Comparison of ENCODE assay signal across 15 cellular contexts in the genomic region with DNA sequence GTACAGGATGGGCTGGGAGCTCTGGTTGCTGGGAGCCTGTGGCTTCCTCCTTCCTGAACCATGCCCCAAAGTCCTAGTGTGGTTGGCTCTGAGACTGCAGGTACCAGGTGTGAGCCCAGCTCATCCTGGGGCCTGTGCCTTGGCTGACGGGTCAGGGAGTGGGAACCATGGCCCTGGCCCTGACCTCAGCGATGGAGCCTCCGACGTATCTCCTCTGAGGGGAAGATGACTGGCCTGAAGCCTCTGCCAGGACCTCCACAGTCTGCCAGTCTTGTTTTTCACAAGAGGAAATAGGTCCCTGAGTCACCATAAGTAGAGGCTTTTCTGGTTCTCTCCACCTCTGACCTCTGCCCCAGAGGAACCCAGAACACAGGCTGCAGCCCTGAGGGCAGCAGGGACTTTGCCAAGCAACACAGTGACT. TPM values are rescaled to one million over a fixed set of nuclear protein-coding genes. Genes with fewer than 3 reads are reported as not detected.
DNase-seq lines count a peak whose midpoint lies in the region; ATAC-seq, FAIRE-seq and TF ChIP-seq lines count a peak whose summit lies in the region.
"Had no signal": no experiment of that assay in that cellular context is flagged by ENCODE, and none has a peak within 500 bp of the region (broad histone marks: within the 10 kb centered on the region; RNA-seq: fewer than 3 reads in every experiment).

No MANE protein-coding gene starts in this region.

- H3K4me2 ChIP-seq in H1 (ENCODE audit: insufficient read depth in 1 of 2, low read depth in 2 of 2, low read length in 2 of 2) (no peak overlapping the region), neuronal stem cell (ENCODE audit: insufficient read depth, low read length, poor library complexity, severe bottlenecking) (no peak overlapping the region), Karpas-422 (ENCODE audit: low read depth, low read length, poor library complexity, severe bottlenecking) (no peak overlapping the region)

- H3K56ac ChIP-seq in H1 (replicated peaks; ENCODE audit: insufficient read length, low read depth, low read length): no peak overlapping the region

- H3K9me3 Mint-ChIP-seq in CD4-positive, alpha-beta T cell: no peaks in the 10 kb centered on the region
- H3K9me3 Mint-ChIP-seq: activated T-helper 1 cell treated with anti-CD3 and anti-CD28 coated beads, Interleukin-12 subunit alpha, Interleukin-12 subunit beta, Interleukin-2, Interleukin-4 antibody, amounts not matched to agents 30 ng/mL and 10 ng/mL and 1 ng/mL, durations not matched to agents 14 hours and 24 hours and 36 hours; HFFc6 had no signal

- no peak overlapping the region for H2BK20ac ChIP-seq in H1 (ENCODE audit: low read length)

- 92% methylated on average over 4 of the region's 4 CpGs; no CpG with 5 or more reads in 1 of the 2 experiments for WGBS in H1 (ENCODE audit: extremely low coverage in 1 of 2, insufficient coverage in 1 of 2, insufficient read length in 1 of 2, insufficient replicate concordance in 2 of 2, low coverage in 1 of 2, low lambda C conversion rate in 2 of 2, missing lambda C conversion rate in 1 of 2), 2 experiments
- WGBS in neuronal stem cell (ENCODE audit: extremely low coverage in 2 of 2, insufficient read length in 2 of 2, insufficient replicate concordance in 1 of 2), 2 donors: no CpG with 5 or more reads among the region's 4 CpGs

- H3K9ac ChIP-seq in H1 (replicated peaks in 1 of 4; ENCODE audit: extremely low read depth in 1 of 4, low read depth in 3 of 4, low read length in 3 of 4) (no peak overlapping the region), neuronal stem cell (ENCODE audit: low read depth, low read length, poor library complexity) (peak overlapping the region; percentile 21), Karpas-422 (ENCODE audit: low read length) (no peak overlapping the region)

- peak overlapping the region; percentile 74 for H3K4me3 Mint-ChIP-seq in CD4-positive, alpha-beta T cell
- H3K4me3 Mint-ChIP-seq: activated T-helper 1 cell treated with anti-CD3 and anti-CD28 coated beads, Interleukin-12 subunit alpha, Interleukin-12 subunit beta, Interleukin-2, Interleukin-4 antibody, amounts not matched to agents 30 ng/mL and 10 ng/mL and 1 ng/mL, durations not matched to agents 14 hours and 24 hours and 36 hours; HFFc6 had no signal

- no peaks in the 10 kb centered on the region for H3K27me3 ChIP-seq in CD4-positive, alpha-beta T cell (ENCODE audit: control insufficient read depth, insufficient read depth, low read length)
- no peaks in the 10 kb centered on the region for H3K27me3 ChIP-seq in MG63
- H3K27me3 ChIP-seq in H1 (replicated peaks in 1 of 4; ENCODE audit: control insufficient read depth in 3 of 4, extremely low read depth in 1 of 4, insufficient read depth in 3 of 4, low read length in 3 of 4): no peaks in the 10 kb centered on the region
- H3K27me3 ChIP-seq in neuronal stem cell (ENCODE audit: control insufficient read depth in 3 of 3, insufficient read depth in 3 of 3, low read depth in 1 of 3, low read length in 3 of 3): no peaks in the 10 kb centered on the region
- no peaks in the 10 kb centered on the region for H3K27me3 ChIP-seq in Karpas-422 (ENCODE audit: low read length)

- no peak overlapping the region for H3K23ac ChIP-seq in H1 (ENCODE audit: insufficient read length)
- peak overlapping the region; percentile 68 for H3K23ac ChIP-seq in neuronal stem cell (ENCODE audit: low read depth, low read length, poor library complexity)

- no peak; a peak in 1 of 3 replicates for TF ChIP-seq POLR2A in H1 (IDR thresholded peaks at IDR 0.05; ENCODE audit: control extremely low read depth in 1 of 2, low read depth in 2 of 2, low read length in 2 of 2)

- no peak overlapping the region for H2BK120ac ChIP-seq in H1 (replicated peaks; ENCODE audit: low read depth, low read length)
- H2BK120ac ChIP-seq in neuronal stem cell (ENCODE audit: low read depth, low read length): no peak overlapping the region

- no peaks in the 10 kb centered on the region for H3K9me2 ChIP-seq in Karpas-422 (replicated peaks; ENCODE audit: insufficient read depth, low read length)

- H3K4me1 Mint-ChIP-seq in CD4-positive, alpha-beta T cell (ENCODE audit: low read depth): peaks cover 26% of the 10 kb centered on the region

- TF ChIP-seq EP300 in H1 (IDR thresholded peaks at IDR 0.05; ENCODE audit: borderline replicate concordance in 1 of 2, low read depth in 2 of 2, low read length in 2 of 2): no peak

- H4K8ac ChIP-seq in H1 (ENCODE audit: extremely low read depth, insufficient read depth, low read length) (no peak overlapping the region), neuronal stem cell (ENCODE audit: low read depth, low read length) (no peak overlapping the region)

- H4K20me1 ChIP-seq in H1 (replicated peaks in 1 of 2; ENCODE audit: control insufficient read depth in 1 of 2, insufficient read depth in 2 of 2, low read length in 2 of 2) (peaks cover 4 to 12% of the 10 kb centered on the region in 2 experiments), Karpas-422 (ENCODE audit: insufficient read depth, low read depth, low read length) (peaks cover 18% of the 10 kb centered on the region)

- no peaks in the 10 kb centered on the region for H3K27me3 Mint-ChIP-seq in CD4-positive, alpha-beta T cell

- TF ChIP-seq CTCF in CD4-positive, alpha-beta T cell (IDR thresholded peaks at IDR 0.05): no peak
- no peak for TF ChIP-seq CTCF in H1 (IDR thresholded peaks at IDR 0.05; ENCODE audit: control extremely low read depth in 1 of 3, insufficient read depth in 1 of 3, low read depth in 1 of 3, low read length in 3 of 3)

- 0 out of 2 replicates have a peak overlapping the region, but pooled peaks have one; percentile 49 for H2BK5ac ChIP-seq in H1 (ENCODE audit: low read depth, low read length)
- no peak overlapping the region for H2BK5ac ChIP-seq in neuronal stem cell (ENCODE audit: low read length)

- H4K91ac ChIP-seq in H1 (replicated peaks; ENCODE audit: insufficient read length, low read length) (no peak overlapping the region), neuronal stem cell (ENCODE audit: low read depth, low read length, poor library complexity) (no peak overlapping the region)

- TF ChIP-seq RAD21 in H1 (IDR thresholded peaks at IDR 0.05 in 1 of 2, conservative IDR thresholded peaks at IDR 0.05 in 1 of 2; ENCODE audit: low read depth in 2 of 2, low read length in 2 of 2): no peak

- H2BK15ac ChIP-seq in H1 (ENCODE audit: low read length) (no peak overlapping the region), neuronal stem cell (ENCODE audit: low read length) (no peak overlapping the region)

- H3K36me3 ChIP-seq in MG63: peaks cover 35% of the 10 kb centered on the region
- peaks cover 4 to 25% (median 14%) of the 10 kb centered on the region in 4 experiments; a peak in 7 of 8 replicates for H3K36me3 ChIP-seq in H1 (ENCODE audit: control insufficient read depth in 2 of 4, insufficient read depth in 4 of 4, low read length in 3 of 4)
- H3K36me3 ChIP-seq in neuronal stem cell (replicated peaks in 1 of 2; ENCODE audit: control insufficient read depth in 2 of 2, insufficient read depth in 2 of 2, low read length in 2 of 2): peaks cover 33 to 55% of the 10 kb centered on the region in 2 donors
- peaks cover 2% of the 10 kb centered on the region; the same call in 1 of the 2 replicates for H3K36me3 ChIP-seq in Karpas-422 (ENCODE audit: insufficient read depth, low read length)

- H3K27ac Mint-ChIP-seq in CD4-positive, alpha-beta T cell: peak overlapping the region; percentile 36
- H3K27ac Mint-ChIP-seq: activated T-helper 1 cell treated with anti-CD3 and anti-CD28 coated beads, Interleukin-12 subunit alpha, Interleukin-12 subunit beta, Interleukin-2, Interleukin-4 antibody, amounts not matched to agents 30 ng/mL and 10 ng/mL and 1 ng/mL, durations not matched to agents 14 hours and 24 hours and 36 hours; HFFc6 had no signal

- DNase-seq in CD4-positive, alpha-beta T cell: no peak
- peak; percentile 64 for DNase-seq in MG63
- DNase-seq in H1 (ENCODE audit: low read depth in 1 of 2, low spot score in 2 of 2): no peak
- no peak for DNase-seq in neuronal stem cell (ENCODE audit: low spot score)
- no peak for DNase-seq in effector CD8-positive, alpha-beta T cell (lab: John Stamatoyannopoulos, UW)
- no peak for DNase-seq in activated CD4-positive, CD25-positive, alpha-beta regulatory T cell treated with anti-CD3 and anti-CD28 coated beads, Interleukin-2, amount 50 U/mL, for 72 hours
- no peak for DNase-seq in Karpas-422
- DNase-seq in A172 (ENCODE audit: low spot score): no peak
- DNase-seq: activated CD4-positive, CD25-positive, alpha-beta regulatory T cell; HFFc6; midbrain; NCI-H345 had no signal

- H3K4ac ChIP-seq in H1 (replicated peaks; ENCODE audit: insufficient read length, low read depth, low read length) (no peak overlapping the region), neuronal stem cell (ENCODE audit: low read length) (no peak overlapping the region)

- no peak overlapping the region for H2AK5ac ChIP-seq in H1 (ENCODE audit: low read depth, low read length)
- no peak overlapping the region for H2AK5ac ChIP-seq in neuronal stem cell (ENCODE audit: low read depth, low read length)

- no peak overlapping the region for H3K27ac ChIP-seq in CD4-positive, alpha-beta T cell (ENCODE audit: low read depth, low read length)
- H3K27ac ChIP-seq in H1 (ENCODE audit: low read depth, low read length) (no peak overlapping the region), neuronal stem cell (replicated peaks; ENCODE audit: low read length) (no peak overlapping the region), Karpas-422 (ENCODE audit: low read length) (no peak overlapping the region)

- H3K14ac ChIP-seq in H1 (ENCODE audit: insufficient read length) (no peak overlapping the region), neuronal stem cell (ENCODE audit: low read length) (no peak overlapping the region)

- CTCF ChIA-PET in CD4-positive, alpha-beta T cell (lab: Charles Lee): no interaction called here
- CTCF ChIA-PET in H1 (lab: Charles Lee; ENCODE audit: partially characterized antibody): interaction anchor here (1.2 to 7.1 kb wide), 7 partner anchors 7 to 132 kb away, joined by 3 to 57 read pairs (median 21); a partner anchor contains a TSS

- peaks cover 0 to 25% of the 10 kb centered on the region in 2 experiments; a peak in 3 of 4 replicates for H3K79me2 ChIP-seq in H1 (ENCODE audit: control insufficient read depth in 1 of 2, insufficient read depth in 2 of 2, low read length in 2 of 2)
- peaks cover 36% of the 10 kb centered on the region for H3K79me2 ChIP-seq in Karpas-422 (ENCODE audit: low read length)

- H3K23me2 ChIP-seq in H1 (ENCODE audit: low read depth, low read length): peaks cover 9% of the 10 kb centered on the region

- no peak for ATAC-seq in CD4-positive, alpha-beta T cell (ENCODE audit: poor library complexity)

- FAIRE-seq in H1 (lab: Jason Lieb, UNC): no peak
- FAIRE-seq: HTR-8/SVneo, keratinocyte had no signal

- H3K9me3 ChIP-seq in CD4-positive, alpha-beta T cell (ENCODE audit: control insufficient read depth, low read length): no peaks in the 10 kb centered on the region
- H3K9me3 ChIP-seq in MG63: no peaks in the 10 kb centered on the region
- H3K9me3 ChIP-seq in H1 (ENCODE audit: insufficient read depth in 2 of 2, low read depth in 1 of 2, low read length in 1 of 2): no peaks in the 10 kb centered on the region
- no peaks in the 10 kb centered on the region for H3K9me3 ChIP-seq in neuronal stem cell (replicated peaks in 1 of 2; ENCODE audit: control insufficient read depth in 2 of 2, insufficient read depth in 1 of 2, low read depth in 1 of 2, low read length in 2 of 2)
- no peaks in the 10 kb centered on the region for H3K9me3 ChIP-seq in Karpas-422 (ENCODE audit: low read length)

- H3K4me1 ChIP-seq in H1 (replicated peaks in 1 of 4; ENCODE audit: control insufficient read depth in 3 of 4, insufficient read depth in 4 of 4, low read length in 3 of 4) (peaks cover 0 to 11% (median 3%) of the 10 kb centered on the region in 4 experiments; a peak in 4 of 7 replicates), neuronal stem cell (ENCODE audit: control insufficient read depth in 2 of 2, insufficient read depth in 1 of 2, low read depth in 1 of 2, low read length in 2 of 2) (peaks cover 7 to 9% of the 10 kb centered on the region in 2 donors), Karpas-422 (ENCODE audit: low read length) (peaks cover 20% of the 10 kb centered on the region)

- intact Hi-C loops in CD4-positive, alpha-beta T cell (cut with DNase I, micrococcal nuclease): no loop called here

- H3K18ac ChIP-seq in H1 (ENCODE audit: extremely low read depth, low read length) (no peak overlapping the region), neuronal stem cell (ENCODE audit: low read length) (no peak overlapping the region)

- peaks cover 34% of the 10 kb centered on the region for H3K36me3 Mint-ChIP-seq in CD4-positive, alpha-beta T cell (ENCODE audit: low read depth)

- H2AFZ ChIP-seq in H1 (ENCODE audit: low read length) (no peak overlapping the region), neuronal stem cell (ENCODE audit: low read length) (no peak overlapping the region), Karpas-422 (ENCODE audit: low read length) (no peak overlapping the region)

- H3K4me3 ChIP-seq in MG63 (no peak overlapping the region), H1 (ENCODE audit: extremely low read depth in 1 of 4, insufficient read depth in 2 of 4, low read depth in 3 of 4, low read length in 4 of 4) (no peak overlapping the region), neuronal stem cell (ENCODE audit: low read length in 2 of 2) (no peak overlapping the region), Karpas-422 (ENCODE audit: low read length) (no peak overlapping the region)

- H2BK12ac ChIP-seq in H1 (ENCODE audit: low read depth, low read length) (no peak overlapping the region), neuronal stem cell (ENCODE audit: low read length) (no peak overlapping the region)

- H3K79me1 ChIP-seq in H1 (ENCODE audit: low read depth, low read length) (peaks cover 18% of the 10 kb centered on the region), neuronal stem cell (ENCODE audit: low read depth, low read length) (peaks cover 20% of the 10 kb centered on the region)

- POLR2A ChIA-PET in CD4-positive, alpha-beta T cell (lab: Charles Lee): interaction anchor here (0.6 to 6.0 kb wide), 2 partner anchors 8 to 1978 kb away, joined by 3 to 47 read pairs; no protein-coding TSS in a partner anchor
- POLR2A ChIA-PET in H1 (lab: Charles Lee; ENCODE audit: partially characterized antibody): interaction anchor here (0.6 to 1.5 kb wide), 3 partner anchors 9 to 576 kb away, joined by 3 to 6 read pairs (median 5); no protein-coding TSS in a partner anchor

- H4K5ac ChIP-seq in H1 (ENCODE audit: insufficient read length, low read depth, low read length): no peak overlapping the region

RNA-seq across cellular contexts. Expression of a gene that starts 3.4 kb away (rescaled TPM):
- 10 to 100 TPM; 60.1 to 63.0 TPM for total RNA-seq in CD4-positive, alpha-beta T cell
- total RNA-seq in MG63 (2014; rRNA removed; shearing (Covaris generic); ENCODE audit: low replicate concordance): 16.4 and 17.2 TPM in 2 replicates
- 33.7 and 35.8 TPM in 2 replicates for total RNA-seq in H1 (2021; fragmentation: NEBNext Ultra II Directional; extraction: Animal tissue kit (Norgen Biotek cat#: 25700))
- polyA plus RNA-seq in H1 (2011; rRNA removed): 84.8 and 119 TPM in 2 replicates
- 51.7 TPM for polyA plus RNA-seq in H1 (2011; cell fraction: cytosol; rRNA removed)
- polyA plus RNA-seq in H1 (2011; cell fraction: nucleus; rRNA removed): 112 TPM
- 26.3 to 35.1 TPM (median 34.3 TPM) in 4 replicates for polyA plus RNA-seq in H1 (2012, experiment 1 of 2)
- polyA plus RNA-seq in H1 (2012, experiment 2 of 2): 38.1 TPM
- polyA plus RNA-seq in H1 (2013, experiment 1 of 2): 44.3 TPM
- 46.4 TPM for polyA plus RNA-seq in H1 (2013, experiment 2 of 2)
- 22.8 and 25.8 TPM in 2 replicates for polyA minus RNA-seq in H1 (2011; rRNA and poly(A)+ RNA removed)
- 22.8 TPM for polyA minus RNA-seq in H1 (2011; cell fraction: cytosol; rRNA and poly(A)+ RNA removed)
- polyA minus RNA-seq in H1 (2011; cell fraction: nucleus; rRNA and poly(A)+ RNA removed): 27.7 TPM
- polyA plus RNA-seq in neuronal stem cell (2013, experiment 1 of 2): 25.4 TPM
- 23.9 TPM for polyA plus RNA-seq in neuronal stem cell (2013, experiment 2 of 2)
- total RNA-seq in Karpas-422 (2014; rRNA removed; shearing (Covaris generic); ENCODE audit: low replicate concordance): 20.4 and 53.3 TPM in 2 replicates
- 26.7 and 27.2 TPM in 2 replicates for total RNA-seq in A172 (2014; rRNA removed; shearing (Covaris generic))

RNA-seq across cellular contexts. Expression of a gene that starts 10.2 kb away (rescaled TPM):
- 1 to 10 TPM; 1.6 to 2.5 TPM for total RNA-seq in CD4-positive, alpha-beta T cell
- 22.4 and 42.8 TPM in 2 replicates for total RNA-seq in MG63 (2014; rRNA removed; shearing (Covaris generic); ENCODE audit: low replicate concordance)
- 64.3 and 67.6 TPM in 2 replicates for total RNA-seq in H1 (2021; fragmentation: NEBNext Ultra II Directional; extraction: Animal tissue kit (Norgen Biotek cat#: 25700))
- polyA plus RNA-seq in H1 (2011; rRNA removed): 49.8 and 66.9 TPM in 2 replicates
- 38.6 TPM for polyA plus RNA-seq in H1 (2011; cell fraction: cytosol; rRNA removed)
- polyA plus RNA-seq in H1 (2011; cell fraction: nucleus; rRNA removed): 112 TPM
- polyA plus RNA-seq in H1 (2012, experiment 1 of 2): 24.3 to 37.8 TPM (median 34.2 TPM) in 4 replicates
- polyA plus RNA-seq in H1 (2012, experiment 2 of 2): 32.6 TPM
- polyA plus RNA-seq in H1 (2013, experiment 1 of 2): 37.5 TPM
- 32.3 TPM for polyA plus RNA-seq in H1 (2013, experiment 2 of 2)
- 8.3 and 9.8 TPM in 2 replicates for polyA minus RNA-seq in H1 (2011; rRNA and poly(A)+ RNA removed)
- 32.6 TPM for polyA minus RNA-seq in H1 (2011; cell fraction: cytosol; rRNA and poly(A)+ RNA removed)
- polyA minus RNA-seq in H1 (2011; cell fraction: nucleus; rRNA and poly(A)+ RNA removed): 32.0 TPM
- 19.8 TPM for polyA plus RNA-seq in neuronal stem cell (2013, experiment 1 of 2)
- polyA plus RNA-seq in neuronal stem cell (2013, experiment 2 of 2): 20.8 TPM
- 8.7 and 24.2 TPM in 2 replicates for total RNA-seq in Karpas-422 (2014; rRNA removed; shearing (Covaris generic); ENCODE audit: low replicate concordance)
- total RNA-seq in A172 (2014; rRNA removed; shearing (Covaris generic)): 54.7 and 63.3 TPM in 2 replicates
